ENCODE assay signal across 20 cellular contexts in the genomic region with DNA sequence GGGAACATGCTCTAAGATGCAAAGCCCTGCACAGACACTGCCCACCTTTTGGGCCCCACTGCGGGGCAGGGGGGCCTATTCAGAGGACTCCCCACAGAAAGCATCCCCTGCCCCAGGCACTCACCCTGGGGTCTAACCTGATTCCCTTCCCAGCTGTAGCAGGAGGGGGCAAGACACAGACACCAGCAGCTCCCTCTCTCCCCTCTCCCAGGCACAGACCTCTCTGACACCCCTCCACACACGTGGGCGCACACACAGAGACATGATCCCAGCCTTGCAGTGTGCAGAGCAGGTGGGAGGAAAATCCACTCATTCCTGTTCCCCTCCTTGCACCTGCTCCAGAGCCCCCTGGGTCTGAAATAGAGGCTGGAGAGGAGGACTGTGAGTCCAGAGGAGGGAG. TPM values are rescaled to one million over a fixed set of nuclear protein-coding genes. Genes with fewer than 3 reads are reported as not detected.
A peak's percentile ranks its signal among the peaks of the same experiment; 100 is the strongest.
DNase-seq lines count a peak whose midpoint lies in the region; ATAC-seq and TF ChIP-seq lines count a peak whose summit lies in the region.
"Had no signal": no experiment of that assay in that cellular context is flagged by ENCODE, and none has a peak within 500 bp of the region (broad histone marks: within the 10 kb centered on the region; RNA-seq: fewer than 3 reads in every experiment).

No MANE protein-coding gene starts in this region.

- H3K9ac ChIP-seq in BLaER1, result no peak overlapping the region

- intact Hi-C loops in ovary (cut with DNase I), result loop anchor here in 3 of 4 donors (2.0 to 5.0 kb wide), 2 partner anchors 201 to 205 kb away; no protein-coding TSS in a partner anchor
- intact Hi-C loops in upper lobe of right lung (cut with DNase I), result loop anchor here (10.0 kb wide), 1 partner anchor 107 kb away; no protein-coding TSS in a partner anchor
- intact Hi-C loops in testis (cut with DNase I; ENCODE audit: low total_unique reads), result no loop called here

- TF ChIP-seq EP300 in ovary (IDR thresholded peaks at IDR 0.05), result no peak

- H3K4me2 ChIP-seq in BLaER1, result no peak overlapping the region

- H3K36me3 ChIP-seq in BLaER1 (peaks cover 69% of the 10 kb centered on the region), ovary (no peaks in the 10 kb centered on the region), upper lobe of right lung (no peaks in the 10 kb centered on the region), testis (ENCODE audit: low read depth, missing control alignments) (no peaks in the 10 kb centered on the region)

- H3K9me3 ChIP-seq in BLaER1, result no peaks in the 10 kb centered on the region
- no peaks in the 10 kb centered on the region for H3K9me3 ChIP-seq in ovary
- H3K9me3 ChIP-seq in upper lobe of right lung, result no peaks in the 10 kb centered on the region
- H3K9me3 ChIP-seq in testis, result no peaks in the 10 kb centered on the region

- no peak for ATAC-seq in upper lobe of right lung
- ATAC-seq: SK-N-SH treated with all-trans-retinoic acid at 6 μM for 48 hours had no signal

- 78 to 84% (median 79%) methylated on average over 3 of the region's 3 CpGs for WGBS in ovary, 3 donors
- 69 to 77% methylated on average over 3 of the region's 3 CpGs for WGBS in testis, 2 donors

- H3K27ac ChIP-seq in BLaER1 (0 out of 2 replicates have a peak overlapping the region, but pooled peaks have one; percentile 6), RWPE1 (0 out of 2 replicates have a peak overlapping the region, but pooled peaks have one; percentile 10), ovary (no peak overlapping the region), upper lobe of right lung (no peak overlapping the region), testis (no peak overlapping the region)

- TF ChIP-seq POLR2A in ovary (IDR thresholded peaks at IDR 0.05) (no peak), testis (IDR thresholded peaks at IDR 0.05) (no peak)

- POLR2A ChIA-PET in RWPE1 (lab: Yijun Ruan, JAX; ENCODE audit: low non-redundant PET), result no interaction called here

- peaks cover 57% of the 10 kb centered on the region for H4K20me1 ChIP-seq in BLaER1

- TF ChIP-seq CTCF in RWPE1 (conservative IDR thresholded peaks at IDR 0.05; ENCODE audit: low read depth) (no peak), ovary (IDR thresholded peaks at IDR 0.05) (no peak), upper lobe of right lung (IDR thresholded peaks at IDR 0.05) (no peak), testis (IDR thresholded peaks at IDR 0.05) (no peak)

- H3K27me3 ChIP-seq in BLaER1, result no peaks in the 10 kb centered on the region
- H3K27me3 ChIP-seq in ovary, result no peaks in the 10 kb centered on the region
- no peaks in the 10 kb centered on the region for H3K27me3 ChIP-seq in upper lobe of right lung
- no peaks in the 10 kb centered on the region for H3K27me3 ChIP-seq in testis

- no peak overlapping the region for H3K4me3 ChIP-seq in BLaER1
- H3K4me3 ChIP-seq in ovary, result no peak overlapping the region
- no peak overlapping the region for H3K4me3 ChIP-seq in upper lobe of right lung
- no peak overlapping the region for H3K4me3 ChIP-seq in testis

- DNase-seq in RWPE1 (ENCODE audit: low spot score), result no peak
- peak in 3 of 5 donors; percentile 7 to 23 (median 13) for DNase-seq in ovary
- peak; percentile 45 for DNase-seq in upper lobe of right lung
- no peak for DNase-seq in NCI-H510A (lab: John Stamatoyannopoulos, UW)
- DNase-seq in NOMO-1 treated with dmso at 0.1 percent for 144 hours (lab: John Stamatoyannopoulos, UW; ENCODE audit: unreplicated experiment), result no peak
- no peak for DNase-seq in testis
- DNase-seq: ACHN, DMS 273 treated with DMSO at 0.1 percent for 48 hours, DND-41, HCEC 1CT, KBM-7, NCI-H1105, NCI-H2081 treated with DMSO at 0.1 percent for 48 hours, NCI-H774, RPMI8226, SIG-M5 had no signal

- H3K4me1 ChIP-seq in BLaER1, result peaks cover 43% of the 10 kb centered on the region
- H3K4me1 ChIP-seq in ovary (ENCODE audit: insufficient read depth), result peaks cover 35% of the 10 kb centered on the region
- H3K4me1 ChIP-seq in upper lobe of right lung, result peaks cover 44% of the 10 kb centered on the region
- H3K4me1 ChIP-seq in testis, result peaks cover 48% of the 10 kb centered on the region

- CTCF ChIA-PET in RWPE1 (lab: Yijun Ruan, JAX), result no interaction called here

RNA-seq across cellular contexts. Expression of a gene that starts 10.7 kb away (rescaled TPM):
- total RNA-seq in ovary (100 to 1,000 TPM; 141 to 568 (median 366) TPM), upper lobe of right lung (669 TPM), testis (100 to 1,000 TPM; 227 to 256 TPM)
- polyA plus RNA-seq in ovary (100 to 1,000 TPM; 140 to 278 TPM), testis (ENCODE audit: insufficient read depth, low read depth, low replicate concordance) (75.9 TPM)
- total RNA-seq: G401, NCI-H460 had no signal

Comparison
In these comparisons a context has a peak if more than half of its experiments do, and no peak if none do; other contexts are left out.
1. H3K27ac ChIP-seq: peak in BLaER1 (single experiment) and RWPE1 (single experiment); none in ovary (0 of 2), upper lobe of right lung (single experiment) and testis (0 of 2).
2. DNase-seq: peak in ovary (3 of 5) and upper lobe of right lung (single experiment); none in RWPE1 (single experiment), NCI-H510A (single experiment), NOMO-1 treated with dmso at 0.1 percent for 144 hours (single experiment) and testis (single experiment).